ENCODE assay signal across 23 cellular contexts in genomic region chr12:132624910-132625630, GRCh38. TPM values are rescaled to one million over a fixed set of nuclear protein-coding genes. Genes with fewer than 3 reads are reported as not detected.
"Had no signal": no experiment of that assay in that cellular context is flagged by ENCODE, and none has a peak within 500 bp of the region (broad histone marks: within the 10 kb centered on the region; RNA-seq: fewer than 3 reads in every experiment).

No MANE protein-coding gene starts in this region.

- H3K4me3 Mint-ChIP-seq: activated B cell treated with CpG ODN at 0.5 μM for 24 hours; activated CD4-positive, alpha-beta memory T cell treated with anti-CD3 and anti-CD28 coated beads for 36 hours; activated CD4-positive, alpha-beta T cell treated with anti-CD3 and anti-CD28 coated beads, Interleukin-2, amount 10 ng/mL, durations not matched to agents 24 days and 14 days; activated naive CD8-positive, alpha-beta T cell; T-helper 1 cell treated with Interleukin-12 subunit alpha and Interleukin-12 subunit beta and Interleukin-4 antibody, amounts not matched to agents 30 μg/mL and 1 μg/mL, for 36 hours had no signal

- H3K9me3 Mint-ChIP-seq: activated B cell treated with CpG ODN at 0.5 μM for 24 hours; activated CD4-positive, alpha-beta memory T cell treated with anti-CD3 and anti-CD28 coated beads for 36 hours; activated CD4-positive, alpha-beta T cell treated with anti-CD3 and anti-CD28 coated beads, Interleukin-2, amount 10 ng/mL, durations not matched to agents 24 days and 14 days; T-helper 1 cell treated with Interleukin-12 subunit alpha and Interleukin-12 subunit beta and Interleukin-4 antibody, amounts not matched to agents 30 μg/mL and 1 μg/mL, for 36 hours had no signal

- H3K27me3 Mint-ChIP-seq: activated B cell treated with CpG ODN at 0.5 μM for 24 hours; activated CD4-positive, alpha-beta T cell treated with anti-CD3 and anti-CD28 coated beads, Interleukin-2, amount 10 ng/mL, durations not matched to agents 24 days and 14 days; activated naive CD8-positive, alpha-beta T cell had no signal

- H3K4me1 Mint-ChIP-seq: activated B cell treated with CpG ODN at 0.5 μM for 24 hours had no signal

- H3K4me3 ChIP-seq: adrenal gland, SJSA1 had no signal

- DNase-seq: activated B cell treated with CpG ODN at 0.5 μM for 24 hours; activated CD4-positive, alpha-beta memory T cell treated with anti-CD3 and anti-CD28 coated beads for 36 hours; activated CD4-positive, alpha-beta T cell treated with anti-CD3 and anti-CD28 coated beads for 1 hour; activated CD4-positive, alpha-beta T cell treated with anti-CD3 and anti-CD28 coated beads, Interleukin-2, amount 10 ng/mL, durations not matched to agents 24 days and 14 days; activated CD8-positive, alpha-beta memory T cell treated with anti-CD3 and anti-CD28 coated beads, Interleukin-2, amount 50 U/mL, for 48 hours; activated naive CD4-positive, alpha-beta T cell; activated T-cell treated with anti-CD3 and anti-CD28 coated beads, Interleukin-2, amount 50 U/mL, for 1 hour; adrenal gland; anterior cingulate cortex; Karpas-422; MM.1S; NCI-H1105 treated with DMSO at 0.1 percent for 48 hours; NCI-H1436 treated with DMSO at 0.1 percent for 48 hours; NCI-H187; NCI-H2081; NCI-H510A treated with DMSO at 0.1 percent for 48 hours; NCI-H69; SHP77; T-helper 9 cell had no signal

- H3K27ac Mint-ChIP-seq: activated B cell treated with CpG ODN at 0.5 μM for 24 hours; activated CD4-positive, alpha-beta memory T cell treated with anti-CD3 and anti-CD28 coated beads for 36 hours; activated CD4-positive, alpha-beta T cell treated with anti-CD3 and anti-CD28 coated beads, Interleukin-2, amount 10 ng/mL, durations not matched to agents 24 days and 14 days; activated naive CD8-positive, alpha-beta T cell; T-helper 1 cell treated with Interleukin-12 subunit alpha and Interleukin-12 subunit beta and Interleukin-4 antibody, amounts not matched to agents 30 μg/mL and 1 μg/mL, for 36 hours had no signal

- H3K27ac ChIP-seq: adrenal gland, SJSA1 had no signal

RNA-seq across cellular contexts. Expression of gene P2RX2, which starts 6.5 kb away (rescaled TPM):
- total RNA-seq: activated B cell treated with CpG ODN at 0.5 μM for 24 hours; activated CD4-positive, alpha-beta memory T cell treated with anti-CD3 and anti-CD28 coated beads for 36 hours; activated CD4-positive, alpha-beta T cell treated with anti-CD3 and anti-CD28 coated beads, Interleukin-2, amount 10 ng/mL, durations not matched to agents 24 days and 14 days; cardiac septum; SJSA1 had no signal

RNA-seq across cellular contexts. Expression of gene LRCOL1, which starts 14.7 kb away (rescaled TPM):
- total RNA-seq: activated B cell treated with CpG ODN at 0.5 μM for 24 hours; activated CD4-positive, alpha-beta memory T cell treated with anti-CD3 and anti-CD28 coated beads for 36 hours; activated CD4-positive, alpha-beta T cell treated with anti-CD3 and anti-CD28 coated beads, Interleukin-2, amount 10 ng/mL, durations not matched to agents 24 days and 14 days; cardiac septum; SJSA1 had no signal
